Comparison of ENCODE assay signal across 14 cellular contexts in genomic region chrX:45001038-45001437, GRCh38.
DNase-seq lines count a peak whose midpoint lies in the region; ATAC-seq, FAIRE-seq and TF ChIP-seq lines count a peak whose summit lies in the region.
"Had no signal": no experiment of that assay in that cellular context is flagged by ENCODE, and none has a peak within 500 bp of the region (broad histone marks: within the 10 kb centered on the region; RNA-seq: fewer than 3 reads in every experiment).

No MANE protein-coding gene starts in this region.

- FAIRE-seq in pancreas (lab: Jason Lieb, UNC), result peak; percentile 65

- intact Hi-C loops in pancreas (cut with DNase I) (no loop called here), vagina (cut with DNase I) (no loop called here)

- H3K27ac ChIP-seq in pancreas (no peak overlapping the region), vagina (no peak overlapping the region), H9 (ENCODE audit: insufficient read length, low read depth, low read length) (no peak overlapping the region)
- H3K27ac ChIP-seq: SJCRH30 had no signal

- H2BK5ac ChIP-seq in H9 (ENCODE audit: insufficient read length, low read length), result no peak overlapping the region

- no peak overlapping the region for H2BK12ac ChIP-seq in H9 (ENCODE audit: insufficient read length, low read depth, low read length)

- no peak overlapping the region for H3K56ac ChIP-seq in H9 (ENCODE audit: insufficient read length, low read depth, low read length)

- DNase-seq in activated CD8-positive, alpha-beta memory T cell treated with anti-CD3 and anti-CD28 coated beads, Interleukin-2, amount 10 ng/mL, durations not matched to agents 7 days and 5 days, result no peak
- DNase-seq in activated CD8-positive, alpha-beta memory T cell treated with anti-CD3 and anti-CD28 coated beads, Interleukin-2, amount 50 U/mL, for 4 hours, result no peak
- DNase-seq in NB4 (ENCODE audit: low read depth) (peak; percentile 63), pancreas (no peak), vagina (ENCODE audit: extremely low spot score in 2 of 2) (no peak), H9 (no peak)
- no peak for DNase-seq in activated naive CD8-positive, alpha-beta T cell treated with anti-CD3 and anti-CD28 coated beads for 36 hours
- DNase-seq: anterior cingulate cortex; HCEC 1CT; NCI-H1105; SJCRH30; stimulated activated CD4-positive, alpha-beta T cell treated with anti-CD3 and anti-CD28 coated beads, Interleukin-12 subunit alpha, Interleukin-12 subunit beta, amount 100 ng/mL, for 4 hours had no signal

- peaks cover 14% of the 10 kb centered on the region; the same call in 1 of the 2 replicates for H3K79me2 ChIP-seq in H9 (ENCODE audit: insufficient read depth, low read length)

- WGBS in pancreas, 2 donors, result 47 to 58% methylated on average over 4 of the region's 4 CpGs
- WGBS in H9 (ENCODE audit: extremely low coverage, insufficient read length, low lambda C conversion rate), result no CpG with 5 or more reads among the region's 4 CpGs

- H3K23me2 ChIP-seq in H9 (ENCODE audit: insufficient read length, low read depth, low read length, poor library complexity, severe bottlenecking), result no peaks in the 10 kb centered on the region

- peaks cover 30% of the 10 kb centered on the region for H3K4me1 Mint-ChIP-seq in activated CD8-positive, alpha-beta memory T cell treated with anti-CD3 and anti-CD28 coated beads, Interleukin-2, amount 10 ng/mL, durations not matched to agents 7 days and 5 days
- peaks cover 61% of the 10 kb centered on the region for H3K4me1 Mint-ChIP-seq in activated naive CD8-positive, alpha-beta T cell treated with anti-CD3 and anti-CD28 coated beads for 36 hours
- H3K4me1 Mint-ChIP-seq in H9, result peaks cover 50 to 65% of the 10 kb centered on the region in 2 experiments

- H4K20me1 ChIP-seq in H9 (ENCODE audit: control insufficient read depth, insufficient read depth, insufficient read length), result no peaks in the 10 kb centered on the region

- TF ChIP-seq CTCF in NB4 (IDR thresholded peaks at IDR 0.05; ENCODE audit: low read depth, low read length), result no peak
- no peak for TF ChIP-seq CTCF in pancreas (IDR thresholded peaks at IDR 0.05)
- TF ChIP-seq CTCF in vagina (IDR thresholded peaks at IDR 0.05), result no peak
- no peak for TF ChIP-seq CTCF in H9 (conservative IDR thresholded peaks at IDR 0.05)

- no peaks in the 10 kb centered on the region for H3K27me3 Mint-ChIP-seq in activated CD8-positive, alpha-beta memory T cell treated with anti-CD3 and anti-CD28 coated beads, Interleukin-2, amount 10 ng/mL, durations not matched to agents 7 days and 5 days
- no peaks in the 10 kb centered on the region for H3K27me3 Mint-ChIP-seq in activated naive CD8-positive, alpha-beta T cell treated with anti-CD3 and anti-CD28 coated beads for 36 hours
- no peaks in the 10 kb centered on the region for H3K27me3 Mint-ChIP-seq in H9 (ENCODE audit: low read depth)

- H3K4me3 ChIP-seq in NB4 (ENCODE audit: low read depth, low read length) (no peak overlapping the region), pancreas (no peak overlapping the region), vagina (no peak overlapping the region)
- H3K4me3 ChIP-seq: SJCRH30 had no signal

- no peak overlapping the region for H2AK5ac ChIP-seq in H9 (ENCODE audit: insufficient read length, low read length)

- H3K4me1 ChIP-seq in pancreas, result no peaks in the 10 kb centered on the region
- peaks cover 61% of the 10 kb centered on the region for H3K4me1 ChIP-seq in vagina
- H3K4me1 ChIP-seq in H9 (ENCODE audit: insufficient read depth, low read length), result no peaks in the 10 kb centered on the region; the same call in 1 of the 2 replicates
- H3K4me1 ChIP-seq: SJCRH30 had no signal

- peak overlapping the region; percentile 82 for H3K27ac Mint-ChIP-seq in activated CD8-positive, alpha-beta memory T cell treated with anti-CD3 and anti-CD28 coated beads, Interleukin-2, amount 10 ng/mL, durations not matched to agents 7 days and 5 days
- H3K27ac Mint-ChIP-seq in activated naive CD8-positive, alpha-beta T cell treated with anti-CD3 and anti-CD28 coated beads for 36 hours, result peak overlapping the region; percentile 90
- peak overlapping the region in 1 of 3 experiments; percentile 18; a peak in 1 of 7 replicates for H3K27ac Mint-ChIP-seq in H9

- no peak overlapping the region for H2BK20ac ChIP-seq in H9 (ENCODE audit: low read depth, low read length, poor library complexity, severe bottlenecking)

- peaks cover 9% of the 10 kb centered on the region for H3K79me1 ChIP-seq in H9 (ENCODE audit: insufficient read depth, low read depth, low read length, poor library complexity, severe bottlenecking)

- no peak overlapping the region for H4K8ac ChIP-seq in H9 (replicated peaks; ENCODE audit: insufficient read length, low read depth, low read length)

- peak overlapping the region; percentile 70 for H3K4me3 Mint-ChIP-seq in activated CD8-positive, alpha-beta memory T cell treated with anti-CD3 and anti-CD28 coated beads, Interleukin-2, amount 10 ng/mL, durations not matched to agents 7 days and 5 days
- peak overlapping the region; percentile 82 for H3K4me3 Mint-ChIP-seq in activated naive CD8-positive, alpha-beta T cell treated with anti-CD3 and anti-CD28 coated beads for 36 hours
- H3K4me3 Mint-ChIP-seq in H9, result no peak overlapping the region
- H3K4me3 Mint-ChIP-seq: neural crest cell had no signal

- H2BK120ac ChIP-seq in H9 (ENCODE audit: low read depth, low read length, poor library complexity, severe bottlenecking), result no peak overlapping the region

- H3K36me3 ChIP-seq in pancreas, result no peaks in the 10 kb centered on the region
- no peaks in the 10 kb centered on the region for H3K36me3 ChIP-seq in vagina
- H3K36me3 ChIP-seq: SJCRH30 had no signal

- no peak for ATAC-seq in activated CD8-positive, alpha-beta memory T cell treated with anti-CD3 and anti-CD28 coated beads, Interleukin-2, amount 10 ng/mL, durations not matched to agents 7 days and 5 days
- ATAC-seq in pancreas, result no peak
- no peak for ATAC-seq in HG03520 (IDR thresholded peaks at IDR 0.05; ENCODE audit: unreplicated experiment)

- no peak overlapping the region for H4K5ac ChIP-seq in H9 (ENCODE audit: insufficient read length, low read depth, low read length)

- no peak overlapping the region for H3K23ac ChIP-seq in H9 (ENCODE audit: insufficient read length, low read depth, low read length)

- peaks cover 24% of the 10 kb centered on the region for H3K36me3 Mint-ChIP-seq in activated CD8-positive, alpha-beta memory T cell treated with anti-CD3 and anti-CD28 coated beads, Interleukin-2, amount 10 ng/mL, durations not matched to agents 7 days and 5 days
- peaks cover 34% of the 10 kb centered on the region for H3K36me3 Mint-ChIP-seq in activated naive CD8-positive, alpha-beta T cell treated with anti-CD3 and anti-CD28 coated beads for 36 hours
- peaks cover 8 to 28% (median 13%) of the 10 kb centered on the region in 3 experiments for H3K36me3 Mint-ChIP-seq in H9 (ENCODE audit: insufficient read depth in 1 of 3, low read depth in 3 of 3)

- H3T11ph ChIP-seq in H9 (ENCODE audit: low read length), result no peak overlapping the region

- no peak overlapping the region for H4K91ac ChIP-seq in H9 (ENCODE audit: insufficient read length, low read depth, low read length)

- H3K9ac ChIP-seq in H9 (ENCODE audit: extremely low read depth, insufficient read length, low read length), result no peak overlapping the region

- CTCF ChIA-PET in activated CD8-positive, alpha-beta memory T cell treated with anti-CD3 and anti-CD28 coated beads, Interleukin-2, amount 10 ng/mL, durations not matched to agents 7 days and 5 days (lab: Charles Lee), result interaction anchor here (0.5 kb wide), 1 partner anchor 69 kb away, joined by 3 read pairs; no protein-coding TSS in a partner anchor

- no peak overlapping the region for H2BK15ac ChIP-seq in H9 (ENCODE audit: low read depth, low read length)

- H3K9me3 ChIP-seq in pancreas, result no peaks in the 10 kb centered on the region
- no peaks in the 10 kb centered on the region for H3K9me3 ChIP-seq in vagina
- H3K9me3 ChIP-seq in H9 (ENCODE audit: control insufficient read depth, low read depth, low read length), result peaks cover 29% of the 10 kb centered on the region
- H3K9me3 ChIP-seq: SJCRH30 had no signal

- TF ChIP-seq POLR2A in NB4 (IDR thresholded peaks at IDR 0.05; ENCODE audit: extremely low read depth, insufficient read length) (no peak), vagina (IDR thresholded peaks at IDR 0.05) (no peak)

- H3K18ac ChIP-seq in H9 (ENCODE audit: insufficient read length, low read depth, low read length), result no peak overlapping the region

- H2AFZ ChIP-seq in H9 (ENCODE audit: low read length), result no peak overlapping the region

- H3K4me2 ChIP-seq in H9 (ENCODE audit: insufficient read depth, insufficient read length, low read length), result no peak overlapping the region

- H3K9me3 Mint-ChIP-seq in activated CD8-positive, alpha-beta memory T cell treated with anti-CD3 and anti-CD28 coated beads, Interleukin-2, amount 10 ng/mL, durations not matched to agents 7 days and 5 days (ENCODE audit: low read depth), result no peaks in the 10 kb centered on the region
- H3K9me3 Mint-ChIP-seq in activated naive CD8-positive, alpha-beta T cell treated with anti-CD3 and anti-CD28 coated beads for 36 hours, result peaks cover 8% of the 10 kb centered on the region
- H3K9me3 Mint-ChIP-seq in H9, result peaks cover 64 to 78% of the 10 kb centered on the region in 2 experiments

- no peak overlapping the region for H3K14ac ChIP-seq in H9 (ENCODE audit: insufficient read depth, low read length)

- H3K27me3 ChIP-seq in pancreas (no peaks in the 10 kb centered on the region), vagina (no peaks in the 10 kb centered on the region), H9 (ENCODE audit: insufficient read depth, low read length) (no peaks in the 10 kb centered on the region)
- H3K27me3 ChIP-seq: SJCRH30 had no signal

- no peak overlapping the region for H3K4ac ChIP-seq in H9 (ENCODE audit: low read depth, low read length)

Comparison
In these comparisons a context has a peak if more than half of its experiments do, and no peak if none do; other contexts are left out.
1. H3K4me3 Mint-ChIP-seq: peak in activated CD8-positive, alpha-beta memory T cell treated with anti-CD3 and anti-CD28 coated beads, Interleukin-2, amount 10 ng/mL, durations not matched to agents 7 days and 5 days (single experiment) and activated naive CD8-positive, alpha-beta T cell treated with anti-CD3 and anti-CD28 coated beads for 36 hours (single experiment); none in H9 (0 of 2).